1 cellular context compared by ENCODE assay signal in the genomic region with DNA sequence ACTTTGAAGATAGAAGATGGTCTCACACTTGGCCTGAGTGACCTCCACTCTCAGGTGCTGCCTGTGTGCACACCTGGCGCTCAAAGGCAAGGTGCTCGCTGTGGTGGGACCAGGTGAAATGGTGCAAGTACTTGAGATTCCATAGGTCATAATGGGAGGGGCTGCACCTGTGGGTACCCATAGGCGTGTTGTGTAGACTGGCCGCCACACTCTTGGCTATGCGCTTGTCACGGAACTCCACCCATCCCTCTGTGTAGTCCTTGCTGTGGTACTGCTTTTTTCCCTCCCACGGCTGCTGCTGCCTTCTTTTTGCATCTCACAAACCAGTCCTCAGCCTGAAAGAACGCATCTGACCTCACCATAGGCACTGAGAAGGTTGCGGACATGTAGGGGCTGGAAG.
TF ChIP-seq lines count a peak whose summit lies in the region.

No MANE protein-coding gene starts in this region.

TF ChIP-seq in IMR-90, 13 proteins besides CTCF, POLR2A, EP300 and RAD21 (continued from another document):
- TF ChIP-seq, protein P1, sequence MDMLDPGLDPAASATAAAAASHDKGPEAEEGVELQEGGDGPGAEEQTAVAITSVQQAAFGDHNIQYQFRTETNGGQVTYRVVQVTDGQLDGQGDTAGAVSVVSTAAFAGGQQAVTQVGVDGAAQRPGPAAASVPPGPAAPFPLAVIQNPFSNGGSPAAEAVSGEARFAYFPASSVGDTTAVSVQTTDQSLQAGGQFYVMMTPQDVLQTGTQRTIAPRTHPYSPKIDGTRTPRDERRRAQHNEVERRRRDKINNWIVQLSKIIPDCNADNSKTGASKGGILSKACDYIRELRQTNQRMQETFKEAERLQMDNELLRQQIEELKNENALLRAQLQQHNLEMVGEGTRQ (IDR thresholded peaks at IDR 0.05; ENCODE audit: low read depth, low read length): no peak
- no peak for TF ChIP-seq RCOR1 (IDR thresholded peaks at IDR 0.05; ENCODE audit: insufficient replicate concordance, low read length)
- TF ChIP-seq CEBPB (IDR thresholded peaks at IDR 0.05; ENCODE audit: low read depth, low read length): no peak
- no peak for TF ChIP-seq MAFK (IDR thresholded peaks at IDR 0.05; ENCODE audit: low read depth, low read length)
- no peak for TF ChIP-seq MAZ (IDR thresholded peaks at IDR 0.05; ENCODE audit: borderline replicate concordance, low read depth, low read length)
- TF ChIP-seq NFE2L2 (IDR thresholded peaks at IDR 0.05; ENCODE audit: low read depth, low read length): no peak
- no peak for TF ChIP-seq RFX5 (IDR thresholded peaks at IDR 0.05; ENCODE audit: low read depth, low read length)
- TF ChIP-seq FOS (IDR thresholded peaks at IDR 0.05; ENCODE audit: low read depth, low read length): no peak
